Comparison of ENCODE assay signal across 20 cellular contexts in the genomic region with DNA sequence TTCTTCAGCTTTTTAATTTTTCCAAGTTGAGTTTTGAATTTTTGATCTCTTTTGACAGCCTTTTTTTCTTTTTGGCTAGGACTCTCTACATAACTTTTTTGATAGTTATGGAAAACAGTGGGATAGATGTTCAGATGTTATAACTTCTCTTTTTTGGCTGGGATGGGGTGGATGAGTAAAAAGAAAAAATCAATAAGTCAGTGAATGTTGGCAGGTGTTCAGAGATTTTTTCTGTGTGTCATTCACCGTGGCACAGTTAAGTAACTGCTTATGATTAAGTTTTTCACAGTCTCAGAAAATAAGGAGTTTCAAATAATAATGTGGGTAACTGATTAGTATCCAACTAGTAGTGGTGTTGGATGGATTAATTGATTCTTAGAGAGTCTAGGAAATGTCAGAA. TPM values are rescaled to one million over a fixed set of nuclear protein-coding genes. Genes with fewer than 3 reads are reported as not detected.
A peak's percentile ranks its signal among the peaks of the same experiment; 100 is the strongest.
DNase-seq lines count a peak whose midpoint lies in the region; ATAC-seq, FAIRE-seq and TF ChIP-seq lines count a peak whose summit lies in the region.
"Had no signal": no experiment of that assay in that cellular context is flagged by ENCODE, and none has a peak within 500 bp of the region (broad histone marks: within the 10 kb centered on the region; RNA-seq: fewer than 3 reads in every experiment).

No MANE protein-coding gene starts in this region.

- H2AFZ ChIP-seq in OCI-LY7 (ENCODE audit: low read length): no peak overlapping the region

- H3K27ac Mint-ChIP-seq in MCF 10A (ENCODE audit: low read depth, unreplicated experiment) (no peak overlapping the region), glutamatergic neuron (ENCODE audit: unreplicated experiment) (no peak overlapping the region)
- H3K27ac Mint-ChIP-seq: activated CD8-positive, alpha-beta memory T cell treated with anti-CD3 and anti-CD28 coated beads, Interleukin-2, amount 10 ng/mL, durations not matched to agents 7 days and 5 days; natural killer cell treated with Interleukin-12 subunit alpha and Interleukin-12 subunit beta and Interleukin-15 and Interleukin-18, amount 100 ng/mL, for 72 hours had no signal

- no peak for TF ChIP-seq POLR2A in breast epithelium (IDR thresholded peaks at IDR 0.05)

- H3K9me3 ChIP-seq in breast epithelium (no peaks in the 10 kb centered on the region), OCI-LY7 (ENCODE audit: low read length) (peaks cover 11% of the 10 kb centered on the region; the same call in 1 of the 2 replicates), aorta (ENCODE audit: control insufficient read depth, low read length) (no peaks in the 10 kb centered on the region), kidney (ENCODE audit: control insufficient read depth in 1 of 2, low read length in 2 of 2) (no peaks in the 10 kb centered on the region)

- H3K27me3 Mint-ChIP-seq in MCF 10A (ENCODE audit: insufficient read depth, unreplicated experiment): no peaks in the 10 kb centered on the region
- H3K27me3 Mint-ChIP-seq in glutamatergic neuron (ENCODE audit: unreplicated experiment): peaks cover 1% of the 10 kb centered on the region
- H3K27me3 Mint-ChIP-seq: activated CD8-positive, alpha-beta memory T cell treated with anti-CD3 and anti-CD28 coated beads, Interleukin-2, amount 10 ng/mL, durations not matched to agents 7 days and 5 days; natural killer cell treated with Interleukin-12 subunit alpha and Interleukin-12 subunit beta and Interleukin-15 and Interleukin-18, amount 100 ng/mL, for 72 hours had no signal

- no peak overlapping the region for H3K27ac ChIP-seq in breast epithelium
- no peak overlapping the region for H3K27ac ChIP-seq in OCI-LY7 (ENCODE audit: low read depth, low read length, poor library complexity, severe bottlenecking)
- no peak overlapping the region for H3K27ac ChIP-seq in aorta (ENCODE audit: low read depth in 1 of 2, low read length in 2 of 2)
- H3K27ac ChIP-seq in kidney (ENCODE audit: low read depth in 2 of 2, low read length in 2 of 2): no peak overlapping the region
- H3K27ac ChIP-seq: C4-2B had no signal

- intact Hi-C loops in MCF 10A (cut with micrococcal nuclease) (no loop called here), breast epithelium (cut with DNase I; ENCODE audit: low total_unique reads) (no loop called here), OCI-LY7 (cut with micrococcal nuclease; ENCODE audit: unreplicated experiment) (no loop called here), aorta (cut with DNase I) (no loop called here), kidney (cut with DNase I) (no loop called here)

- H3K4me3 ChIP-seq in breast epithelium (no peak overlapping the region), OCI-LY7 (ENCODE audit: low read depth, low read length, poor library complexity, severe bottlenecking) (no peak overlapping the region), aorta (ENCODE audit: low read length in 2 of 2) (no peak overlapping the region), kidney (ENCODE audit: low read length in 2 of 2) (no peak overlapping the region)
- H3K4me3 ChIP-seq: smooth muscle cell had no signal

- DNase-seq in MCF 10A (ENCODE audit: unreplicated experiment) (peak; percentile 30), breast epithelium (ENCODE audit: low spot score in 2 of 2) (no peak), OCI-LY7 (ENCODE audit: low spot score) (no peak), glomerular visceral epithelial cell (ENCODE audit: extremely low spot score) (peak; percentile 2), aorta (no peak), glutamatergic neuron (no peak), kidney (no peak)
- DNase-seq: activated CD8-positive, alpha-beta memory T cell treated with anti-CD3 and anti-CD28 coated beads, Interleukin-2, amount 10 ng/mL, durations not matched to agents 7 days and 5 days; activated effector memory CD4-positive, alpha-beta T cell treated with Interleukin-2 at 50 U/mL for 16 hours; mesendoderm; NCI-H2029 treated with DMSO at 0.1 percent for 48 hours; NCI-H69; stimulated activated CD8-positive, alpha-beta memory T cell treated with anti-CD3 and anti-CD28 coated beads, Interleukin-4, amount 100 ng/mL, for 48 hours had no signal

- 61 to 70% methylated on average over 1 of the region's 1 CpG for WGBS in aorta, 2 donors

- BruUV-seq in MCF 10A (replicated peaks; lab: Mats Ljungman, UMichigan) (no TSS peak), OCI-LY7 (replicated peaks; lab: Mats Ljungman, UMichigan) (no TSS peak)

- H3K4me1 ChIP-seq in breast epithelium: no peaks in the 10 kb centered on the region
- H3K4me1 ChIP-seq in OCI-LY7 (ENCODE audit: insufficient read depth, low read length, poor library complexity, severe bottlenecking): peaks cover 24% of the 10 kb centered on the region
- H3K4me1 ChIP-seq in aorta (ENCODE audit: control insufficient read depth in 1 of 2, insufficient read depth in 2 of 2, low read length in 2 of 2): no peaks in the 10 kb centered on the region
- H3K4me1 ChIP-seq in kidney (ENCODE audit: control insufficient read depth in 1 of 2, insufficient read depth in 1 of 2, low read depth in 1 of 2, low read length in 2 of 2): no peaks in the 10 kb centered on the region

- H3K9me2 ChIP-seq in OCI-LY7 (ENCODE audit: insufficient read depth, low read length): no peaks in the 10 kb centered on the region

- no peak for ATAC-seq in HG02642 (IDR thresholded peaks at IDR 0.05; ENCODE audit: poor library complexity, unreplicated experiment)
- ATAC-seq in aorta (ENCODE audit: low FRiP score): no peak
- ATAC-seq: activated CD8-positive, alpha-beta memory T cell treated with anti-CD3 and anti-CD28 coated beads, Interleukin-2, amount 10 ng/mL, durations not matched to agents 7 days and 5 days; natural killer cell treated with Interleukin-12 subunit alpha and Interleukin-12 subunit beta and Interleukin-15 and Interleukin-18, amount 100 ng/mL, for 72 hours; Panc1 had no signal

- peaks cover 100% of the 10 kb centered on the region for H3K79me2 ChIP-seq in OCI-LY7 (ENCODE audit: insufficient read depth, low read depth, low read length)

- H4K20me1 ChIP-seq in OCI-LY7 (ENCODE audit: insufficient read depth, low read length): 0 out of 2 replicates have a peak, but pooled peaks cover 8% of the 10 kb centered on the region

- POLR2A ChIA-PET in MCF 10A (lab: Yijun Ruan, JAX) (interaction anchor here (0.7 to 2.7 kb wide), 2 partner anchors 24 to 160 kb away, joined by 3 to 18 read pairs; partner anchors contain the start of genes HS2ST1 and SELENOF), OCI-LY7 (lab: Charles Lee) (interaction anchor here (0.6 to 4.6 kb wide), 4 partner anchors 11 to 62 kb away, joined by 3 to 25 read pairs (median 3); partner anchors contain the start of genes HS2ST1 and SELENOF)

- no peak overlapping the region for H3K4me3 Mint-ChIP-seq in MCF 10A (ENCODE audit: unreplicated experiment)
- H3K4me3 Mint-ChIP-seq in glutamatergic neuron (ENCODE audit: unreplicated experiment): no peak overlapping the region
- H3K4me3 Mint-ChIP-seq: activated CD8-positive, alpha-beta memory T cell treated with anti-CD3 and anti-CD28 coated beads, Interleukin-2, amount 10 ng/mL, durations not matched to agents 7 days and 5 days; natural killer cell treated with Interleukin-12 subunit alpha and Interleukin-12 subunit beta and Interleukin-15 and Interleukin-18, amount 100 ng/mL, for 72 hours had no signal

- H3K36me3 ChIP-seq in breast epithelium: no peaks in the 10 kb centered on the region
- H3K36me3 ChIP-seq in OCI-LY7 (ENCODE audit: insufficient read depth, low read length): peaks cover 31% of the 10 kb centered on the region
- H3K36me3 ChIP-seq in aorta (ENCODE audit: control insufficient read depth in 1 of 2, insufficient read depth in 2 of 2, low read length in 1 of 2): no peaks in the 10 kb centered on the region
- no peaks in the 10 kb centered on the region for H3K36me3 ChIP-seq in kidney (ENCODE audit: control insufficient read depth in 1 of 2, insufficient read depth in 2 of 2, low read length in 2 of 2)

- no peak for FAIRE-seq in kidney (lab: Jason Lieb, UNC)
- FAIRE-seq: A204.1, keratinocyte had no signal

- H3K27me3 ChIP-seq in breast epithelium (no peaks in the 10 kb centered on the region), aorta (ENCODE audit: control insufficient read depth in 1 of 2, insufficient read depth in 2 of 2, low read length in 1 of 2) (no peaks in the 10 kb centered on the region)

- peaks cover 9% of the 10 kb centered on the region for H3K4me1 Mint-ChIP-seq in MCF 10A (ENCODE audit: insufficient read depth, unreplicated experiment)
- H3K4me1 Mint-ChIP-seq in glutamatergic neuron (ENCODE audit: low read depth, unreplicated experiment): peaks cover 15% of the 10 kb centered on the region
- H3K4me1 Mint-ChIP-seq: activated CD8-positive, alpha-beta memory T cell treated with anti-CD3 and anti-CD28 coated beads, Interleukin-2, amount 10 ng/mL, durations not matched to agents 7 days and 5 days had no signal

- no peaks in the 10 kb centered on the region for H3K9me3 Mint-ChIP-seq in MCF 10A (ENCODE audit: unreplicated experiment)
- no peaks in the 10 kb centered on the region for H3K9me3 Mint-ChIP-seq in glutamatergic neuron (ENCODE audit: unreplicated experiment)
- H3K9me3 Mint-ChIP-seq: natural killer cell treated with Interleukin-12 subunit alpha and Interleukin-12 subunit beta and Interleukin-15 and Interleukin-18, amount 100 ng/mL, for 72 hours had no signal

- H3K4me2 ChIP-seq in OCI-LY7 (ENCODE audit: low read length): peak overlapping the region; percentile 14
- H3K4me2 ChIP-seq: smooth muscle cell had no signal

- TF ChIP-seq CTCF in MCF 10A (IDR thresholded peaks at IDR 0.05; ENCODE audit: unreplicated experiment) (no peak), breast epithelium (IDR thresholded peaks at IDR 0.05) (no peak), OCI-LY7 (conservative IDR thresholded peaks at IDR 0.05; ENCODE audit: low read length) (no peak), glutamatergic neuron (IDR thresholded peaks at IDR 0.05; ENCODE audit: partially characterized antibody, unreplicated experiment) (no peak), kidney (IDR thresholded peaks at IDR 0.05; ENCODE audit: borderline replicate concordance, extremely low read depth, insufficient read depth) (no peak)

- H3K36me3 Mint-ChIP-seq in MCF 10A (ENCODE audit: insufficient read depth, unreplicated experiment) (no peaks in the 10 kb centered on the region), glutamatergic neuron (ENCODE audit: unreplicated experiment) (no peaks in the 10 kb centered on the region)
- H3K36me3 Mint-ChIP-seq: activated CD8-positive, alpha-beta memory T cell treated with anti-CD3 and anti-CD28 coated beads, Interleukin-2, amount 10 ng/mL, durations not matched to agents 7 days and 5 days; natural killer cell treated with Interleukin-12 subunit alpha and Interleukin-12 subunit beta and Interleukin-15 and Interleukin-18, amount 100 ng/mL, for 72 hours had no signal

- no peak overlapping the region for H3K9ac ChIP-seq in kidney (ENCODE audit: low read length in 2 of 2)

- CTCF ChIA-PET in MCF 10A (lab: Yijun Ruan, JAX) (interaction anchor here (0.6 kb wide), 1 partner anchor 389 kb away, joined by 3 read pairs; no protein-coding TSS in a partner anchor), OCI-LY7 (lab: Charles Lee; ENCODE audit: unreplicated experiment) (no interaction called here)

RNA-seq across cellular contexts. Expression of gene HS2ST1, which starts 24.0 kb away (rescaled TPM):
- total RNA-seq in MCF 10A (2022): 20.4 and 24.4 TPM in 2 replicates
- 10 to 100 TPM; 17.7 to 18.0 (median 17.8) TPM for total RNA-seq in breast epithelium
- total RNA-seq in OCI-LY7 (2014; rRNA removed; shearing (Covaris generic)): 20.9 and 36.7 TPM in 2 replicates
- 54.4 and 63.7 TPM in 2 replicates for total RNA-seq in OCI-LY7 (2022)
- 10 to 100 TPM; 11.3 to 20.3 TPM for total RNA-seq in aorta
- polyA plus RNA-seq in aorta: 1 to 10 TPM; 4.1 to 6.3 TPM
- total RNA-seq in glutamatergic neuron (ENCODE audit: unreplicated experiment): 12.9 TPM
- total RNA-seq in kidney: 27.1 TPM
- 10.3 TPM for polyA plus RNA-seq in kidney (ENCODE audit: insufficient read depth, low read depth, low replicate concordance)

RNA-seq across cellular contexts. Expression of gene SELENOF, which starts 24.5 kb away (rescaled TPM):
- total RNA-seq in MCF 10A (2022) (227 TPM in 2 replicates), breast epithelium (100 to 1,000 TPM; 109 to 215 (median 162) TPM), OCI-LY7 (2022) (204 and 214 TPM in 2 replicates), aorta (100 to 1,000 TPM; 145 to 169 TPM), glutamatergic neuron (ENCODE audit: unreplicated experiment) (95.2 TPM), kidney (239 TPM)
- 93.0 and 99.4 TPM in 2 replicates for total RNA-seq in OCI-LY7 (2014; rRNA removed; shearing (Covaris generic))
- polyA plus RNA-seq in aorta (100 to 1,000 TPM; 133 to 153 TPM), kidney (ENCODE audit: insufficient read depth, low read depth, low replicate concordance) (207 TPM)

Comparison
In these comparisons a context has a peak if more than half of its experiments do, and no peak if none do; other contexts are left out.
1. DNase-seq: peak in MCF 10A (single experiment) and glomerular visceral epithelial cell (single experiment); none in breast epithelium (0 of 2), OCI-LY7 (single experiment), aorta (0 of 2), glutamatergic neuron (single experiment) and kidney (single experiment).